ENCODE assay signal across 17 cellular contexts in the genomic region with DNA sequence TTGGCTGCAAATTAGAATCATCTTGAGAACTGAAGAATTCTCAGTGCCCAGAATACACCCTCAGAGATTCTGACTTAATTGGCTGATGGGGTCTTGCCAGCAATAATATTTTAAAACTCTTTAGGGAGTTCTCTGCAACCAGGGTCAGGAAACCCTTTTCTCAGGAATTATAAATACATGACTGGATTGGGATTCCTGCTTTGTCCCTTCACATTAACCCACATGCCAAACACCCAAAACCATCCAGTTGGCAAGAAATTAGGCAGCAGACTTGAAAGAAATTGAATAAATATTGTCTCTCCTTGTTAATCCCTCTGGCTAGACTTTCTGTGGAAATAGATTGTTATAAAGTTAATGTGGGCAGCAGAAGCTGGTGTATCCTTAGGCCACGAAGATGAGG.
"Had no signal": no experiment of that assay in that cellular context is flagged by ENCODE, and none has a peak within 500 bp of the region (broad histone marks: within the 10 kb centered on the region; RNA-seq: fewer than 3 reads in every experiment).

No MANE protein-coding gene starts in this region.

- DNase-seq: effector memory CD8-positive, alpha-beta T cell; esophagus squamous epithelium; heart left ventricle; hippocampal formation; kidney glomerular epithelial cell; naive thymus-derived CD8-positive, alpha-beta T cell; ovary; right lobe of liver; spleen; stimulated activated CD4-positive, alpha-beta T cell treated with anti-CD3 and anti-CD28 coated beads, Interleukin-15, amount 100 ng/mL, for 24 hours; stimulated activated CD4-positive, alpha-beta T cell treated with anti-CD3 and anti-CD28 coated beads, Interleukin-1b, Interleukin-23, amount 100 ng/mL, for 48 hours; stimulated activated CD4-positive, alpha-beta T cell treated with anti-CD3 and anti-CD28 coated beads, Interleukin-4, amount 100 ng/mL, for 24 hours; tibial artery; upper lobe of left lung; uterus had no signal

- H3K27ac Mint-ChIP-seq: effector memory CD8-positive, alpha-beta T cell; naive thymus-derived CD8-positive, alpha-beta T cell; stimulated activated memory B cell treated with anti-CD40 and anti-IgM and Interleukin-4, amounts not matched to agents 10 μg/mL and 1 μg/mL and 100 μg/mL, for 72 hours; stimulated activated naive CD8-positive, alpha-beta T cell treated with anti-CD3 and anti-CD28 coated beads, Interleukin-15, Interleukin-2, amounts not matched to agents 100 ng/mL and 50 ng/mL, for 24 hours had no signal

- ATAC-seq: effector memory CD8-positive, alpha-beta T cell; heart left ventricle; naive thymus-derived CD8-positive, alpha-beta T cell; right lobe of liver; stimulated activated memory B cell treated with anti-CD40 and anti-IgM and Interleukin-4, amounts not matched to agents 10 μg/mL and 1 μg/mL and 100 μg/mL, for 72 hours had no signal

- H3K36me3 Mint-ChIP-seq: stimulated activated memory B cell treated with anti-CD40 and anti-IgM and Interleukin-4, amounts not matched to agents 10 μg/mL and 1 μg/mL and 100 μg/mL, for 72 hours had no signal

- H3K27me3 Mint-ChIP-seq: stimulated activated memory B cell treated with anti-CD40 and anti-IgM and Interleukin-4, amounts not matched to agents 10 μg/mL and 1 μg/mL and 100 μg/mL, for 72 hours; stimulated activated naive CD8-positive, alpha-beta T cell treated with anti-CD3 and anti-CD28 coated beads, Interleukin-15, Interleukin-2, amounts not matched to agents 100 ng/mL and 50 ng/mL, for 24 hours had no signal

- H3K4me3 ChIP-seq: esophagus squamous epithelium, heart left ventricle, ovary, right lobe of liver, spleen, tibial artery, upper lobe of left lung, uterus had no signal

- H3K4me1 Mint-ChIP-seq: naive thymus-derived CD8-positive, alpha-beta T cell; stimulated activated memory B cell treated with anti-CD40 and anti-IgM and Interleukin-4, amounts not matched to agents 10 μg/mL and 1 μg/mL and 100 μg/mL, for 72 hours had no signal

- H3K4me3 Mint-ChIP-seq: effector memory CD8-positive, alpha-beta T cell; naive thymus-derived CD8-positive, alpha-beta T cell; stimulated activated memory B cell treated with anti-CD40 and anti-IgM and Interleukin-4, amounts not matched to agents 10 μg/mL and 1 μg/mL and 100 μg/mL, for 72 hours; stimulated activated naive CD8-positive, alpha-beta T cell treated with anti-CD3 and anti-CD28 coated beads, Interleukin-15, Interleukin-2, amounts not matched to agents 100 ng/mL and 50 ng/mL, for 24 hours had no signal
